ENCODE assay signal across 30 cellular contexts in genomic region chr10:121416071-121416470, GRCh38.
"Had no signal": no experiment of that assay in that cellular context is flagged by ENCODE, and none has a peak within 500 bp of the region (broad histone marks: within the 10 kb centered on the region; RNA-seq: fewer than 3 reads in every experiment).

No MANE protein-coding gene starts in this region.

- H3K36me3 ChIP-seq: ascending aorta, breast epithelium, esophagus squamous epithelium, gastroesophageal sphincter, heart right ventricle had no signal

- H3K27ac Mint-ChIP-seq: activated CD4-positive, alpha-beta memory T cell treated with anti-CD3 and anti-CD28 coated beads for 36 hours; activated CD4-positive, alpha-beta T cell treated with anti-CD3 and anti-CD28 coated beads for 36 hours; activated CD4-positive, alpha-beta T cell treated with anti-CD3 and anti-CD28 coated beads, Interleukin-2, amount 10 ng/mL, durations not matched to agents 24 days and 14 days; activated CD8-positive, alpha-beta memory T cell treated with anti-CD3 and anti-CD28 coated beads, Interleukin-2, amount 10 ng/mL, durations not matched to agents 7 days and 5 days; activated CD8-positive, alpha-beta T cell treated with anti-CD3 and anti-CD28 coated beads, Interleukin-2, amount 10 ng/mL, durations not matched to agents 7 days and 5 days; activated naive CD4-positive, alpha-beta T cell treated with anti-CD3 and anti-CD28 coated beads, Interleukin-2, amount 10 ng/mL, durations not matched to agents 7 days and 5 days; activated naive CD4-positive, alpha-beta T cell treated with anti-CD3 and anti-CD28 coated beads, Interleukin-2, amount 50 U/mL, for 72 hours; activated naive CD8-positive, alpha-beta T cell treated with anti-CD3 and anti-CD28 coated beads, Interleukin-2, amount 10 ng/mL, durations not matched to agents 7 days and 5 days; brain; dendritic cell treated with granulocyte-macrophage colony-stimulating factor and Interleukin-4, amounts not matched to agents 40 ng/mL and 50 ng/mL, for 4 days; endodermal cell had no signal

- H3K4me3 ChIP-seq: ascending aorta, breast epithelium, coronary artery, dorsolateral prefrontal cortex, esophagus squamous epithelium, gastroesophageal sphincter, heart right ventricle had no signal

- H3K27ac ChIP-seq: ascending aorta, breast epithelium, coronary artery, dorsolateral prefrontal cortex, esophagus squamous epithelium, gastroesophageal sphincter, heart right ventricle had no signal

- H3K4me1 ChIP-seq: ascending aorta, breast epithelium had no signal

- H3K4me1 Mint-ChIP-seq: activated CD4-positive, alpha-beta T cell treated with anti-CD3 and anti-CD28 coated beads for 36 hours; activated CD4-positive, alpha-beta T cell treated with anti-CD3 and anti-CD28 coated beads, Interleukin-2, amount 10 ng/mL, durations not matched to agents 24 days and 14 days; activated CD8-positive, alpha-beta memory T cell treated with anti-CD3 and anti-CD28 coated beads, Interleukin-2, amount 10 ng/mL, durations not matched to agents 7 days and 5 days; activated naive CD4-positive, alpha-beta T cell treated with anti-CD3 and anti-CD28 coated beads, Interleukin-2, amount 10 ng/mL, durations not matched to agents 7 days and 5 days; activated naive CD8-positive, alpha-beta T cell treated with anti-CD3 and anti-CD28 coated beads, Interleukin-2, amount 10 ng/mL, durations not matched to agents 7 days and 5 days; central memory CD8-positive, alpha-beta T cell had no signal

- H3K9me3 ChIP-seq: ascending aorta, breast epithelium, esophagus squamous epithelium, heart right ventricle had no signal

- H3K27me3 ChIP-seq: ascending aorta, breast epithelium, dorsolateral prefrontal cortex, esophagus squamous epithelium, gastroesophageal sphincter, heart right ventricle had no signal

- H3K36me3 Mint-ChIP-seq: activated CD4-positive, alpha-beta memory T cell treated with anti-CD3 and anti-CD28 coated beads for 36 hours; activated CD8-positive, alpha-beta memory T cell treated with anti-CD3 and anti-CD28 coated beads, Interleukin-2, amount 10 ng/mL, durations not matched to agents 7 days and 5 days; activated naive CD4-positive, alpha-beta T cell treated with anti-CD3 and anti-CD28 coated beads, Interleukin-2, amount 10 ng/mL, durations not matched to agents 7 days and 5 days; activated naive CD4-positive, alpha-beta T cell treated with anti-CD3 and anti-CD28 coated beads, Interleukin-2, amount 50 U/mL, for 72 hours; activated naive CD8-positive, alpha-beta T cell treated with anti-CD3 and anti-CD28 coated beads, Interleukin-2, amount 10 ng/mL, durations not matched to agents 7 days and 5 days; brain had no signal

- H3K4me3 Mint-ChIP-seq: activated CD4-positive, alpha-beta memory T cell treated with anti-CD3 and anti-CD28 coated beads for 36 hours; activated CD4-positive, alpha-beta T cell treated with anti-CD3 and anti-CD28 coated beads for 36 hours; activated CD4-positive, alpha-beta T cell treated with anti-CD3 and anti-CD28 coated beads, Interleukin-2, amount 10 ng/mL, durations not matched to agents 24 days and 14 days; activated CD8-positive, alpha-beta memory T cell treated with anti-CD3 and anti-CD28 coated beads, Interleukin-2, amount 10 ng/mL, durations not matched to agents 7 days and 5 days; activated CD8-positive, alpha-beta T cell treated with anti-CD3 and anti-CD28 coated beads, Interleukin-2, amount 10 ng/mL, durations not matched to agents 7 days and 5 days; activated naive CD4-positive, alpha-beta T cell treated with anti-CD3 and anti-CD28 coated beads, Interleukin-2, amount 10 ng/mL, durations not matched to agents 7 days and 5 days; activated naive CD8-positive, alpha-beta T cell treated with anti-CD3 and anti-CD28 coated beads, Interleukin-2, amount 10 ng/mL, durations not matched to agents 7 days and 5 days; brain; central memory CD8-positive, alpha-beta T cell; dendritic cell treated with granulocyte-macrophage colony-stimulating factor and Interleukin-4, amounts not matched to agents 40 ng/mL and 50 ng/mL, for 4 days; endodermal cell had no signal

- H3K27me3 Mint-ChIP-seq: activated CD4-positive, alpha-beta memory T cell treated with anti-CD3 and anti-CD28 coated beads for 36 hours; activated CD4-positive, alpha-beta T cell treated with anti-CD3 and anti-CD28 coated beads, Interleukin-2, amount 10 ng/mL, durations not matched to agents 24 days and 14 days; activated CD8-positive, alpha-beta memory T cell treated with anti-CD3 and anti-CD28 coated beads, Interleukin-2, amount 10 ng/mL, durations not matched to agents 7 days and 5 days; activated naive CD4-positive, alpha-beta T cell treated with anti-CD3 and anti-CD28 coated beads, Interleukin-2, amount 10 ng/mL, durations not matched to agents 7 days and 5 days; central memory CD8-positive, alpha-beta T cell; dendritic cell treated with granulocyte-macrophage colony-stimulating factor and Interleukin-4, amounts not matched to agents 40 ng/mL and 50 ng/mL, for 4 days had no signal

- DNase-seq: activated CD4-positive, alpha-beta memory T cell treated with anti-CD3 and anti-CD28 coated beads for 36 hours; activated CD4-positive, alpha-beta T cell treated with anti-CD3 and anti-CD28 coated beads for 36 hours; activated CD4-positive, alpha-beta T cell treated with anti-CD3 and anti-CD28 coated beads, Interleukin-2, amount 10 ng/mL, durations not matched to agents 24 days and 14 days; activated CD4-positive, CD25-positive, alpha-beta regulatory T cell; activated CD4-positive, CD25-positive, alpha-beta regulatory T cell treated with anti-CD3 and anti-CD28 coated beads, Interleukin-2, amount 50 U/mL, for 72 hours; activated CD8-positive, alpha-beta memory T cell treated with anti-CD3 and anti-CD28 coated beads, Interleukin-2, amount 10 ng/mL, durations not matched to agents 7 days and 5 days; activated CD8-positive, alpha-beta memory T cell treated with anti-CD3 and anti-CD28 coated beads, Interleukin-2, amount 50 U/mL, for 4 hours; activated CD8-positive, alpha-beta T cell treated with anti-CD3 and anti-CD28 coated beads, Interleukin-2, amount 10 ng/mL, durations not matched to agents 7 days and 5 days; activated gamma-delta T cell; activated naive CD4-positive, alpha-beta T cell; activated naive CD4-positive, alpha-beta T cell treated with anti-CD3 and anti-CD28 coated beads, Interleukin-2, amount 10 ng/mL, durations not matched to agents 7 days and 5 days; activated naive CD8-positive, alpha-beta T cell treated with anti-CD3 and anti-CD28 coated beads, Interleukin-2, amount 10 ng/mL, durations not matched to agents 7 days and 5 days; activated T-cell treated with anti-CD3 and anti-CD28 coated beads, Interleukin-2, amount 50 U/mL, for 1 hour; activated T-cell treated with anti-CD3 and anti-CD28 coated beads, Interleukin-2, amount 50 U/mL, for 48 hours; dorsolateral prefrontal cortex; effector memory CD4-positive, alpha-beta T cell; endodermal cell; erythroblast; esophagus squamous epithelium; foreskin melanocyte; heart right ventricle; T-helper 2 cell had no signal

- H3K9me3 Mint-ChIP-seq: activated CD4-positive, alpha-beta memory T cell treated with anti-CD3 and anti-CD28 coated beads for 36 hours; activated CD4-positive, alpha-beta T cell treated with anti-CD3 and anti-CD28 coated beads, Interleukin-2, amount 10 ng/mL, durations not matched to agents 24 days and 14 days; activated naive CD4-positive, alpha-beta T cell treated with anti-CD3 and anti-CD28 coated beads, Interleukin-2, amount 10 ng/mL, durations not matched to agents 7 days and 5 days; central memory CD8-positive, alpha-beta T cell; dendritic cell treated with granulocyte-macrophage colony-stimulating factor and Interleukin-4, amounts not matched to agents 40 ng/mL and 50 ng/mL, for 4 days had no signal

- ATAC-seq: activated CD4-positive, alpha-beta T cell treated with anti-CD3 and anti-CD28 coated beads for 36 hours; activated CD8-positive, alpha-beta memory T cell treated with anti-CD3 and anti-CD28 coated beads, Interleukin-2, amount 10 ng/mL, durations not matched to agents 7 days and 5 days; activated CD8-positive, alpha-beta T cell treated with anti-CD3 and anti-CD28 coated beads, Interleukin-2, amount 10 ng/mL, durations not matched to agents 7 days and 5 days; activated naive CD4-positive, alpha-beta T cell treated with anti-CD3 and anti-CD28 coated beads, Interleukin-2, amount 50 U/mL, for 72 hours; gastroesophageal sphincter; heart right ventricle had no signal
